Comparison of ENCODE assay signal across 1 cellular context in the genomic region with DNA sequence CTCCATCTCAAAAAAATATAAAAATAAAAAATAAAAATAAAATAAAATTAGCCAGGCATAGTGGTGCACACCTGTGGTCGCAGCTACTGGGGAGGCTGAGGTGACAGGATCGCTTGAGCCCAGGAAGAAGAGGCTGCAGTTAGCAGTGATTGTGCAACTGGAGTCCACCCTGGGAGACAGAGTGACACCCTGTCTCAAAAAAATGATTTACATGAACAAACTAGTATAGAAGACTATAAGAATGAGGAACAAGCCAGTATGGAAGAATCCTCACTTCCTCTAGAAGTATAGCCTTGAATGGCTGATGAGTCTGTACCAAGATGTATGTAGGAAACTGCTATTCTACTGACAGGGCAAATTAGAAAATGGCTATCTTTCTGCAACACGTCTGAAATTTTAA.
TF ChIP-seq lines count a peak whose summit lies in the region.

No MANE protein-coding gene starts in this region.

TF ChIP-seq in IMR-90, 13 proteins besides CTCF, POLR2A, EP300 and RAD21:
- TF ChIP-seq CEBPB (IDR thresholded peaks at IDR 0.05; ENCODE audit: low read depth, low read length) (0 out of 2 replicates have a peak, but pooled peaks have one; percentile 12), NFE2L2 (IDR thresholded peaks at IDR 0.05; ENCODE audit: low read depth, low read length) (no peak), RCOR1 (IDR thresholded peaks at IDR 0.05; ENCODE audit: insufficient replicate concordance, low read length) (no peak), SMC3 (IDR thresholded peaks at IDR 0.05; ENCODE audit: low read depth, low read length) (no peak), ELK1 (IDR thresholded peaks at IDR 0.05; ENCODE audit: borderline replicate concordance, low read depth, low read length) (no peak)
